ENCODE assay signal across 27 cellular contexts in genomic region chr13:57604442-57604841, GRCh38. TPM values are rescaled to one million over a fixed set of nuclear protein-coding genes. Genes with fewer than 3 reads are reported as not detected.
"Had no signal": no experiment of that assay in that cellular context is flagged by ENCODE, and none has a peak within 500 bp of the region (broad histone marks: within the 10 kb centered on the region; RNA-seq: fewer than 3 reads in every experiment).

No MANE protein-coding gene starts in this region.

- H3K4me3 ChIP-seq: MG63, PC-9 had no signal

- H3K36me3 ChIP-seq: MG63 had no signal

- ATAC-seq: activated CD8-positive, alpha-beta memory T cell treated with anti-CD3 and anti-CD28 coated beads, Interleukin-2, amount 10 ng/mL, durations not matched to agents 7 days and 5 days; activated T-helper 17 cell treated with anti-CD3 and anti-CD28 coated beads, Interleukin-2, amount 50 U/mL, for 72 hours; Right ventricle myocardium inferior had no signal

- FAIRE-seq: astrocyte had no signal

- H3K36me3 Mint-ChIP-seq: activated CD8-positive, alpha-beta memory T cell treated with anti-CD3 and anti-CD28 coated beads, Interleukin-2, amount 10 ng/mL, durations not matched to agents 7 days and 5 days; activated naive CD8-positive, alpha-beta T cell; brain had no signal

- H3K4me2 ChIP-seq: PC-9, SK-N-SH had no signal

- H3K27me3 Mint-ChIP-seq: activated B cell treated with CpG ODN at 0.5 μM for 24 hours; activated CD4-positive, alpha-beta T cell treated with anti-CD3 and anti-CD28 coated beads, Interleukin-2, amount 10 ng/mL, durations not matched to agents 24 days and 14 days; activated CD8-positive, alpha-beta memory T cell treated with anti-CD3 and anti-CD28 coated beads, Interleukin-2, amount 10 ng/mL, durations not matched to agents 7 days and 5 days; activated naive CD8-positive, alpha-beta T cell; activated T-helper 17 cell treated with anti-CD3 and anti-CD28 coated beads, Interleukin-2, amount 50 U/mL, for 72 hours had no signal

- H3K9me3 ChIP-seq: MG63, SK-N-SH had no signal

- H3K9ac ChIP-seq: SK-N-SH had no signal

- H2AFZ ChIP-seq: PC-9 had no signal

- H3K27me3 ChIP-seq: MG63 had no signal

- DNase-seq: activated B cell treated with CpG ODN at 0.5 μM for 24 hours; activated CD4-positive, alpha-beta T cell treated with anti-CD3 and anti-CD28 coated beads for 1 hour; activated CD4-positive, alpha-beta T cell treated with anti-CD3 and anti-CD28 coated beads, Interleukin-2, amount 10 ng/mL, durations not matched to agents 24 days and 14 days; activated CD4-positive, alpha-beta T cell treated with anti-CD3 and anti-CD28 coated beads, Interleukin-2, amount 50 U/mL, for 48 hours; activated CD8-positive, alpha-beta memory T cell treated with anti-CD3 and anti-CD28 coated beads, Interleukin-2, amount 10 ng/mL, durations not matched to agents 7 days and 5 days; activated gamma-delta T cell; activated naive CD4-positive, alpha-beta T cell treated with anti-CD3 and anti-CD28 coated beads for 36 hours; activated T-cell treated with anti-CD3 and anti-CD28 coated beads, Interleukin-2, amount 50 U/mL, for 48 hours; amygdala; MG63; MV-4-11; NCI-H1092 treated with DMSO at 0.1 percent for 48 hours; NCI-H1436; NCI-H1694 treated with DMSO at 0.1 percent for 48 hours; NCI-H2081; NCI-H510A treated with DMSO at 0.1 percent for 48 hours; NCI-H69; NK-92 treated with Interleukin-12 subunit alpha and Interleukin-12 subunit beta, amount 100 ng/mL, for 24 hours; PC-9; SK-N-SH; T-helper 9 cell had no signal

- H3K27ac ChIP-seq: PC-9 had no signal

- H3K27ac Mint-ChIP-seq: activated B cell treated with CpG ODN at 0.5 μM for 24 hours; activated CD4-positive, alpha-beta T cell treated with anti-CD3 and anti-CD28 coated beads, Interleukin-2, amount 10 ng/mL, durations not matched to agents 24 days and 14 days; activated CD8-positive, alpha-beta memory T cell treated with anti-CD3 and anti-CD28 coated beads, Interleukin-2, amount 10 ng/mL, durations not matched to agents 7 days and 5 days; activated naive CD4-positive, alpha-beta T cell treated with anti-CD3 and anti-CD28 coated beads for 36 hours; activated naive CD8-positive, alpha-beta T cell; activated T-helper 17 cell treated with anti-CD3 and anti-CD28 coated beads, Interleukin-2, amount 50 U/mL, for 72 hours; brain; T-helper 1 cell treated with Interleukin-12 subunit alpha and Interleukin-12 subunit beta and Interleukin-4 antibody, amounts not matched to agents 30 μg/mL and 1 μg/mL, for 36 hours had no signal

- H3K9me3 Mint-ChIP-seq: activated CD4-positive, alpha-beta T cell treated with anti-CD3 and anti-CD28 coated beads, Interleukin-2, amount 10 ng/mL, durations not matched to agents 24 days and 14 days; activated naive CD4-positive, alpha-beta T cell treated with anti-CD3 and anti-CD28 coated beads for 36 hours; activated T-helper 17 cell treated with anti-CD3 and anti-CD28 coated beads, Interleukin-2, amount 50 U/mL, for 72 hours; brain had no signal

- H3K4me1 Mint-ChIP-seq: activated B cell treated with CpG ODN at 0.5 μM for 24 hours; activated CD4-positive, alpha-beta T cell treated with anti-CD3 and anti-CD28 coated beads, Interleukin-2, amount 10 ng/mL, durations not matched to agents 24 days and 14 days; activated CD8-positive, alpha-beta memory T cell treated with anti-CD3 and anti-CD28 coated beads, Interleukin-2, amount 10 ng/mL, durations not matched to agents 7 days and 5 days; activated T-helper 17 cell treated with anti-CD3 and anti-CD28 coated beads, Interleukin-2, amount 50 U/mL, for 72 hours had no signal

- H3K4me3 Mint-ChIP-seq: activated B cell treated with CpG ODN at 0.5 μM for 24 hours; activated CD4-positive, alpha-beta T cell treated with anti-CD3 and anti-CD28 coated beads, Interleukin-2, amount 10 ng/mL, durations not matched to agents 24 days and 14 days; activated CD8-positive, alpha-beta memory T cell treated with anti-CD3 and anti-CD28 coated beads, Interleukin-2, amount 10 ng/mL, durations not matched to agents 7 days and 5 days; activated naive CD4-positive, alpha-beta T cell treated with anti-CD3 and anti-CD28 coated beads for 36 hours; activated naive CD8-positive, alpha-beta T cell; activated T-helper 17 cell treated with anti-CD3 and anti-CD28 coated beads, Interleukin-2, amount 50 U/mL, for 72 hours; brain; T-helper 1 cell treated with Interleukin-12 subunit alpha and Interleukin-12 subunit beta and Interleukin-4 antibody, amounts not matched to agents 30 μg/mL and 1 μg/mL, for 36 hours had no signal

RNA-seq across cellular contexts. Expression of gene PCDH17, which starts 27.1 kb away (rescaled TPM):
- total RNA-seq: activated B cell treated with CpG ODN at 0.5 μM for 24 hours; activated CD4-positive, alpha-beta T cell treated with anti-CD3 and anti-CD28 coated beads, Interleukin-2, amount 10 ng/mL, durations not matched to agents 24 days and 14 days; activated CD8-positive, alpha-beta memory T cell treated with anti-CD3 and anti-CD28 coated beads, Interleukin-2, amount 10 ng/mL, durations not matched to agents 7 days and 5 days; activated naive CD4-positive, alpha-beta T cell treated with anti-CD3 and anti-CD28 coated beads for 36 hours; activated T-helper 17 cell treated with anti-CD3 and anti-CD28 coated beads, Interleukin-2, amount 50 U/mL, for 72 hours; PC-9 had no signal
